Comparison of ENCODE assay signal across 23 cellular contexts in the genomic region with DNA sequence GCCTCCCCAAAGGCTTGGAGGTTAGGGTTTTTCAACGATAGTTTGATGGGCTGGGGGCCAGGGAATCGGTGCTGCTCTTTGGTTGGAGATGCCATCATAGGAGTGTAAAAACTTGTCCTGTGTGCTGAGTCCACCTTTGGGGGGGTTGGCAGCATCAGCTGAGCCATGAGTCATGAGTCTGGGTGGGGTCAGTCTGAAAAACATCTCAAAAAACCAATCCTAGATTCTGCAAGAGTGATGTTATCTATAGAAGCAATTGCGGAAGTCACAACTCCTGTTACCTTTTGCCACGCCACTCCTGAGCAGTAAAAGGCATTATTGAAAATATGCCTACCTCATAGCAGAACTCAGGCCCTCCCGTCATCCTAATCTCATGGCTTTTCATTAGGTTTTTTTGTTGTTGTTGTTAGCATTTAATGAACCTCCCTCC. TPM values are rescaled to one million over a fixed set of nuclear protein-coding genes. Genes with fewer than 3 reads are reported as not detected.
DNase-seq lines count a peak whose midpoint lies in the region; TF ChIP-seq lines count a peak whose summit lies in the region.
"Had no signal": no experiment of that assay in that cellular context is flagged by ENCODE, and none has a peak within 500 bp of the region (broad histone marks: within the 10 kb centered on the region; RNA-seq: fewer than 3 reads in every experiment).

No MANE protein-coding gene starts in this region.

- intact Hi-C loops in head of caudate nucleus (cut with DNase I): no loop called here

- no peak overlapping the region for H3K4me2 ChIP-seq in osteoblast (ENCODE audit: insufficient read depth, low read length)

- H3K27me3 Mint-ChIP-seq in chondrocyte (ENCODE audit: low read depth): peaks cover 29% of the 10 kb centered on the region

- H3K27ac Mint-ChIP-seq in chondrocyte (ENCODE audit: unreplicated experiment): no peak overlapping the region
- H3K27ac Mint-ChIP-seq: activated B cell treated with CpG ODN at 0.5 μM for 24 hours; activated T-helper 2 cell treated with anti-CD3 and anti-CD28 coated beads, Interferon-gamma antibody, Interleukin-2, Interleukin-4, amounts not matched to agents 10 μg/mL and 5 μg/mL and 100 μg/mL, durations not matched to agents 14 hours and 24 hours and 36 hours; naive thymus-derived CD8-positive, alpha-beta T cell had no signal

- no peaks in the 10 kb centered on the region for H3K9me3 Mint-ChIP-seq in chondrocyte (ENCODE audit: low read depth)
- H3K9me3 Mint-ChIP-seq: activated B cell treated with CpG ODN at 0.5 μM for 24 hours; activated T-helper 2 cell treated with anti-CD3 and anti-CD28 coated beads, Interferon-gamma antibody, Interleukin-2, Interleukin-4, amounts not matched to agents 10 μg/mL and 5 μg/mL and 100 μg/mL, durations not matched to agents 14 hours and 24 hours and 36 hours; naive thymus-derived CD8-positive, alpha-beta T cell had no signal

- no peaks in the 10 kb centered on the region for H3K4me1 Mint-ChIP-seq in chondrocyte (ENCODE audit: low read depth)
- H3K4me1 Mint-ChIP-seq: activated B cell treated with CpG ODN at 0.5 μM for 24 hours had no signal

- H4K20me1 ChIP-seq in osteoblast (ENCODE audit: insufficient read depth, low read length): no peaks in the 10 kb centered on the region

- peak; percentile 63 for DNase-seq in Caki2 (ENCODE audit: low read depth)
- peak; percentile 51 to 75 for DNase-seq in NOMO-1 (lab: John Stamatoyannopoulos, UW; ENCODE audit: unreplicated experiment in 2 of 2)
- DNase-seq in chondrocyte (ENCODE audit: low spot score): peak; percentile 22
- DNase-seq in osteoblast (ENCODE audit: insufficient read length, low spot score, missing footprints): peak; percentile 26
- no peak for DNase-seq in middle frontal gyrus (ENCODE audit: extremely low spot score, low spot score)
- no peak for DNase-seq in head of caudate nucleus
- DNase-seq in AG20443 (ENCODE audit: low spot score): no peak
- no peak for DNase-seq in ecto neural progenitor cell (ENCODE audit: low spot score)
- DNase-seq: activated B cell treated with CpG ODN at 0.5 μM for 24 hours; adrenal gland; cerebellar nuclear complex; COR-L47; naive thymus-derived CD8-positive, alpha-beta T cell; NCI-H2081 treated with DMSO at 0.1 percent for 48 hours; NCI-H526 treated with DMSO at 0.1 percent for 48 hours; T-helper 1 cell had no signal

- no peak overlapping the region for H2AFZ ChIP-seq in osteoblast (ENCODE audit: low read length)

- no peaks in the 10 kb centered on the region for H3K36me3 ChIP-seq in osteoblast (ENCODE audit: insufficient read depth, low read length)
- H3K36me3 ChIP-seq: adrenal gland had no signal

- in situ Hi-C loops in Caki2 (cut with HindIII; ENCODE audit: low pct_unique_long_range_greater_than_20kb, low sequenced_read_pairs): no loop called here

- H3K4me1 ChIP-seq in osteoblast (ENCODE audit: insufficient read depth, low read length): no peaks in the 10 kb centered on the region
- H3K4me1 ChIP-seq: psoas muscle had no signal

- no peak overlapping the region for H3K4me3 ChIP-seq in osteoblast (ENCODE audit: insufficient read depth, low read length)
- H3K4me3 ChIP-seq: adrenal gland, psoas muscle had no signal

- H3K79me2 ChIP-seq in osteoblast (ENCODE audit: insufficient read depth, low read length): no peaks in the 10 kb centered on the region

- H3K4me3 Mint-ChIP-seq in chondrocyte (ENCODE audit: unreplicated experiment): no peak overlapping the region
- H3K4me3 Mint-ChIP-seq: activated B cell treated with CpG ODN at 0.5 μM for 24 hours; naive thymus-derived CD8-positive, alpha-beta T cell had no signal

- H3K27ac ChIP-seq in osteoblast (ENCODE audit: low read depth, low read length): no peak overlapping the region
- H3K27ac ChIP-seq: adrenal gland, psoas muscle had no signal

- no peaks in the 10 kb centered on the region for H3K36me3 Mint-ChIP-seq in chondrocyte (ENCODE audit: low read depth)
- H3K36me3 Mint-ChIP-seq: naive thymus-derived CD8-positive, alpha-beta T cell had no signal

- TF ChIP-seq CTCF in chondrocyte (IDR thresholded peaks at IDR 0.05) (no peak), osteoblast (IDR thresholded peaks at IDR 0.05; ENCODE audit: extremely low read depth, low read depth, low read length) (no peak)

- peaks cover 30% of the 10 kb centered on the region for H3K27me3 ChIP-seq in osteoblast (ENCODE audit: insufficient read depth, low read length)

- H3K9me3 ChIP-seq in osteoblast (ENCODE audit: low read depth, low read length): no peaks in the 10 kb centered on the region
- H3K9me3 ChIP-seq: adrenal gland, psoas muscle had no signal

RNA-seq across cellular contexts. Expression of a gene that starts 2.5 kb away (rescaled TPM):
- not detected in 2 replicates for total RNA-seq in Caki2 (2014; rRNA removed; shearing (Covaris generic); ENCODE audit: low replicate concordance)
- total RNA-seq in chondrocyte: not detected in 3 replicates
- not detected in 2 replicates for total RNA-seq in osteoblast
- total RNA-seq: activated B cell treated with CpG ODN at 0.5 μM for 24 hours; activated CD8-positive, alpha-beta memory T cell treated with anti-CD3 and anti-CD28 coated beads for 36 hours; activated T-helper 2 cell treated with anti-CD3 and anti-CD28 coated beads, Interferon-gamma antibody, Interleukin-2, Interleukin-4, amounts not matched to agents 10 μg/mL and 5 μg/mL and 100 μg/mL, durations not matched to agents 14 hours and 24 hours and 36 hours; adrenal gland; frontal cortex; H1; HT-29; liver; naive thymus-derived CD8-positive, alpha-beta T cell; psoas muscle had no signal

RNA-seq across cellular contexts. Expression of a gene that starts 8.4 kb away (rescaled TPM):
- total RNA-seq in Caki2 (2014; rRNA removed; shearing (Covaris generic); ENCODE audit: low replicate concordance): not detected in 2 replicates
- not detected in 3 replicates for total RNA-seq in chondrocyte
- not detected in 2 replicates for total RNA-seq in osteoblast
- total RNA-seq: activated B cell treated with CpG ODN at 0.5 μM for 24 hours; activated T-helper 2 cell treated with anti-CD3 and anti-CD28 coated beads, Interferon-gamma antibody, Interleukin-2, Interleukin-4, amounts not matched to agents 10 μg/mL and 5 μg/mL and 100 μg/mL, durations not matched to agents 14 hours and 24 hours and 36 hours; adrenal gland; frontal cortex; H1; liver; naive thymus-derived CD8-positive, alpha-beta T cell; psoas muscle had no signal

RNA-seq across cellular contexts. Expression of a gene that starts 18.6 kb away (rescaled TPM):
- total RNA-seq in Caki2 (2014; rRNA removed; shearing (Covaris generic); ENCODE audit: low replicate concordance): 473 and 526 TPM in 2 replicates
- 205 to 231 TPM (median 225 TPM) in 3 replicates for total RNA-seq in chondrocyte
- 173 and 195 TPM in 2 replicates for total RNA-seq in osteoblast

RNA-seq across cellular contexts. Expression of a gene that starts 21.3 kb away (rescaled TPM):
- not detected in 2 replicates for total RNA-seq in Caki2 (2014; rRNA removed; shearing (Covaris generic); ENCODE audit: low replicate concordance)
- total RNA-seq in chondrocyte (not detected in 3 replicates), osteoblast (not detected in 2 replicates)
- total RNA-seq: frontal cortex, HT-29, psoas muscle had no signal

RNA-seq across cellular contexts. Expression of a gene that starts 34.4 kb away (rescaled TPM):
- total RNA-seq in Caki2 (2014; rRNA removed; shearing (Covaris generic); ENCODE audit: low replicate concordance): 0.93 TPM in 1 of 2 replicates, not detected in the other
- total RNA-seq in chondrocyte: 2.1 to 2.6 TPM in 2 of 3 replicates, not detected in the other
- 0.88 and 1.4 TPM in 2 replicates for total RNA-seq in osteoblast
- total RNA-seq: frontal cortex; H1; naive thymus-derived CD8-positive, alpha-beta T cell; psoas muscle had no signal

Comparison
In these comparisons a context has a peak if more than half of its experiments do, and no peak if none do; other contexts are left out.
1. DNase-seq: peak in Caki2 (single experiment), NOMO-1 (2 of 2), chondrocyte (single experiment) and osteoblast (single experiment); none in middle frontal gyrus (single experiment), head of caudate nucleus (0 of 42), AG20443 (single experiment) and ecto neural progenitor cell (single experiment).